Comparison of ENCODE assay signal across 1 cellular context in the genomic region with DNA sequence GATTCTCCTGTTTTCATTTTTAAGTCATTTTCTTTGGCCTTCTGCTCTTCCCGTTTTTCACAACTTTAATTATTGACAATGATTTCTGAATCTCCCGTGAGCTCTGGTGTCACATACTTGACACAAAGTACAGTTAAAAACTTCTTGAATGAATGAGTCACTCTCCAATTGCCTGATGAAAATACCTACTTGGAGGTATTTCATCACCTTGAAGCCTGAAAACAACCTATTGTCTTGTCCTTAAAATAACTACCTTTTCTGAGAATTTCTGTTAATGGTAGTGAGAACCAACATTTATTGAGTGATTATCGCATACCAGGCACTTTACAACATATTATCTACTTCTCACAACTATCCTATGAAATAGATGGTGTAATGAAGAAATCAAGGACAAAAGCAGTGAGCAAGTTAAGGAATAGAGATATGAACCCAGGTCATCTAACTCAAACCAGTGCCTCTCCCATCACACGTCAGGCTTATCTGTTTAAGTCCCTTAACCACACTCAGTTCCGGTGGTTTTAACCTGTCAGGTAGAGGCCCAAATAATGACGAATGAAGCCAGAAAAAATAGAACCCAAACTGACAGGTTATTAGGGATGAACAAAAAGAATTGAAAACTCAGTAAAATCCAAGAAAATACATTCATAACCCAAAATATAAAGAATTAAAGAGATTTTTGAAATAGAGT.
A peak's percentile ranks its signal among the peaks of the same experiment; 100 is the strongest.
TF ChIP-seq lines count a peak whose summit lies in the region.

No MANE protein-coding gene starts in this region.

TF ChIP-seq in K562, 482 proteins besides CTCF, POLR2A, EP300 and RAD21 (continued from another document and continues in another):
- TF ChIP-seq ZNF407 (IDR thresholded peaks at IDR 0.05; ENCODE audit: low read depth) (no peak), CEBPB (tag; IDR thresholded peaks at IDR 0.05) (peak; percentile 40; the same call in 1 of the 2 replicates), LCOR (CRISPR knock-in tag; IDR thresholded peaks at IDR 0.05) (0 out of 2 replicates have a peak, but pooled peaks have one; percentile 44), KDM2B (CRISPR knock-in tag; IDR thresholded peaks at IDR 0.05) (no peak), ETV1 (tag; conservative IDR thresholded peaks at IDR 0.05; ENCODE audit: low read depth) (peak; percentile 64), SP2 (IDR thresholded peaks at IDR 0.05; ENCODE audit: extremely low read depth, low read depth, low read length, poor library complexity, severe bottlenecking) (no peak), C11orf30 (IDR thresholded peaks at IDR 0.05; ENCODE audit: low read depth) (no peak), NCOR1 (IDR thresholded peaks at IDR 0.05) (no peak), CXXC5 (CRISPR knock-in tag; IDR thresholded peaks at IDR 0.05) (peak; percentile 40), CREB5 (CRISPR knock-in tag; IDR thresholded peaks at IDR 0.05) (no peak), HDAC6 (IDR thresholded peaks at IDR 0.05; ENCODE audit: low read depth, low read length) (no peak), TBL1XR1 (IDR thresholded peaks at IDR 0.05; ENCODE audit: low read length in 2 of 2) (no peak), SMARCC2 (IDR thresholded peaks at IDR 0.05; ENCODE audit: low read depth) (no peak), IRF2 (CRISPR knock-in tag; IDR thresholded peaks at IDR 0.05) (no peak), ZBTB34 (CRISPR knock-in tag; IDR thresholded peaks at IDR 0.05) (no peak), MTA3 (IDR thresholded peaks at IDR 0.05; ENCODE audit: borderline replicate concordance) (no peak), ZNF121 (CRISPR knock-in tag; conservative IDR thresholded peaks at IDR 0.05) (no peak), PKNOX1 (IDR thresholded peaks at IDR 0.05) (peak; percentile 51; the same call in 1 of the 2 replicates), HMG20A (CRISPR knock-in tag; conservative IDR thresholded peaks at IDR 0.05) (no peak), HMBOX1 (IDR thresholded peaks at IDR 0.05) (peak; percentile 86), BRD4 (IDR thresholded peaks at IDR 0.05) (no peak), TCF3 (CRISPR knock-in tag; IDR thresholded peaks at IDR 0.05) (peak; percentile 45), KAT8 (IDR thresholded peaks at IDR 0.05; ENCODE audit: low read depth) (no peak), CHD2 (IDR thresholded peaks at IDR 0.05; ENCODE audit: low read depth, low read length) (no peak), SMAD1 (IDR thresholded peaks at IDR 0.05; ENCODE audit: low read depth, low read length, partially characterized antibody) (no peak), MEIS2 (IDR thresholded peaks at IDR 0.05; ENCODE audit: partially characterized antibody) (peak; percentile 80), TAF15 (IDR thresholded peaks at IDR 0.05; ENCODE audit: low read depth, low read length) (no peak)
- TF ChIP-seq, protein P1, sequence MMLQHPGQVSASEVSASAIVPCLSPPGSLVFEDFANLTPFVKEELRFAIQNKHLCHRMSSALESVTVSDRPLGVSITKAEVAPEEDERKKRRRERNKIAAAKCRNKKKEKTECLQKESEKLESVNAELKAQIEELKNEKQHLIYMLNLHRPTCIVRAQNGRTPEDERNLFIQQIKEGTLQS (IDR thresholded peaks at IDR 0.05) = peak; percentile 45; the same call in 1 of the 2 replicates
- TF ChIP-seq, protein P1 (CRISPR knock-in tag; conservative IDR thresholded peaks at IDR 0.05) = no peak
- TF ChIP-seq, protein P2, sequence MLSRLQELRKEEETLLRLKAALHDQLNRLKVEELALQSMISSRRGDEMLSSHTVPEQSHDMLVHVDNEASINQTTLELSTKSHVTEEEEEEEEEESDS (CRISPR knock-in tag; IDR thresholded peaks at IDR 0.05) = no peak
- TF ChIP-seq, protein P3, sequence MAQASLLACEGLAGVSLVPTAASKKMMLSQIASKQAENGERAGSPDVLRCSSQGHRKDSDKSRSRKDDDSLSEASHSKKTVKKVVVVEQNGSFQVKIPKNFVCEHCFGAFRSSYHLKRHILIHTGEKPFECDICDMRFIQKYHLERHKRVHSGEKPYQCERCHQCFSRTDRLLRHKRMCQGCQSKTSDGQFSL (CRISPR knock-in tag; IDR thresholded peaks at IDR 0.05) = no peak
- TF ChIP-seq, protein P3 (tag; IDR thresholded peaks at IDR 0.05) = no peak
- TF ChIP-seq, protein P4, sequence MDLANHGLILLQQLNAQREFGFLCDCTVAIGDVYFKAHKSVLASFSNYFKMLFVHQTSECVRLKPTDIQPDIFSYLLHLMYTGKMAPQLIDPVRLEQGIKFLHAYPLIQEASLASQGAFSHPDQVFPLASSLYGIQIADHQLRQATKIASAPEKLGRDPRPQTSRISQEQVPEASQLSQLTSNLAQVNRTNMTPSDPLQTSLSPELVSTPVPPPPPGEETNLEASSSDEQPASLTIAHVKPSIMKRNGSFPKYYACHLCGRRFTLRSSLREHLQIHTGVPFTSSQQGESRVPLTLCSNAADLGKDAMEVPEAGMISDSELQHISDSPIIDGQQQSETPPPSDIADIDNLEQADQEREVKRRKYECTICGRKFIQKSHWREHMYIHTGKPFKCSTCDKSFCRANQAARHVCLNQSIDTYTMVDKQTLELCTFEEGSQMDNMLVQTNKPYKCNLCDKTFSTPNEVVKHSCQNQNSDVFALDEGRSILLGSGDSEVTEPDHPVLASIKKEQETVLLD (IDR thresholded peaks at IDR 0.05) = no peak
- TF ChIP-seq, protein P5, sequence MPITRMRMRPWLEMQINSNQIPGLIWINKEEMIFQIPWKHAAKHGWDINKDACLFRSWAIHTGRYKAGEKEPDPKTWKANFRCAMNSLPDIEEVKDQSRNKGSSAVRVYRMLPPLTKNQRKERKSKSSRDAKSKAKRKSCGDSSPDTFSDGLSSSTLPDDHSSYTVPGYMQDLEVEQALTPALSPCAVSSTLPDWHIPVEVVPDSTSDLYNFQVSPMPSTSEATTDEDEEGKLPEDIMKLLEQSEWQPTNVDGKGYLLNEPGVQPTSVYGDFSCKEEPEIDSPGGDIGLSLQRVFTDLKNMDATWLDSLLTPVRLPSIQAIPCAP (CRISPR knock-in tag; IDR thresholded peaks at IDR 0.05; ENCODE audit: borderline replicate concordance) = no peak
- TF ChIP-seq, protein P6, sequence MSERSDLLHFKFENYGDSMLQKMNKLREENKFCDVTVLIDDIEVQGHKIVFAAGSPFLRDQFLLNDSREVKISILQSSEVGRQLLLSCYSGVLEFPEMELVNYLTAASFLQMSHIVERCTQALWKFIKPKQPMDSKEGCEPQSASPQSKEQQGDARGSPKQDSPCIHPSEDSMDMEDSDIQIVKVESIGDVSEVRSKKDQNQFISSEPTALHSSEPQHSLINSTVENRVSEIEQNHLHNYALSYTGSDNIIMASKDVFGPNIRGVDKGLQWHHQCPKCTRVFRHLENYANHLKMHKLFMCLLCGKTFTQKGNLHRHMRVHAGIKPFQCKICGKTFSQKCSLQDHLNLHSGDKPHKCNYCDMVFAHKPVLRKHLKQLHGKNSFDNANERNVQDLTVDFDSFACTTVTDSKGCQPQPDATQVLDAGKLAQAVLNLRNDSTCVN (CRISPR knock-in tag; IDR thresholded peaks at IDR 0.05) = no peak
- TF ChIP-seq, protein P7, sequence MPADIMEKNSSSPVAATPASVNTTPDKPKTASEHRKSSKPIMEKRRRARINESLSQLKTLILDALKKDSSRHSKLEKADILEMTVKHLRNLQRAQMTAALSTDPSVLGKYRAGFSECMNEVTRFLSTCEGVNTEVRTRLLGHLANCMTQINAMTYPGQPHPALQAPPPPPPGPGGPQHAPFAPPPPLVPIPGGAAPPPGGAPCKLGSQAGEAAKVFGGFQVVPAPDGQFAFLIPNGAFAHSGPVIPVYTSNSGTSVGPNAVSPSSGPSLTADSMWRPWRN (IDR thresholded peaks at IDR 0.05; ENCODE audit: low read depth) = 0 out of 2 replicates have a peak, but pooled peaks have one; percentile 14
